1 cellular context compared by ENCODE assay signal in the genomic region with DNA sequence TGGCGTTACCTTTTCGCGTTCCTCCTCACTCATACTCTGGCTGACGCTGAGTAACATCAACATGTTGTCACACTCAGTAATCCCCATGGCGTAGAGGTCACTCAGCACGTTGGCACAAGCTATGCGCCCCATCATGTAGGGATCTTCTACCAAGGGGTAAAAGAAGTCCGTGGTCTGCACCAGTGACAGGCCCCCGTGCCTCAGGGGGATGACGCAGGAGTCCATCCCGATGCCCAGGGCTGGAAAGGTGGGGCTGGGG.
TF ChIP-seq lines count a peak whose summit lies in the region.

No MANE protein-coding gene starts in this region.

TF ChIP-seq in IMR-90, 13 proteins besides CTCF, POLR2A, EP300 and RAD21:
- TF ChIP-seq BHLHE40 (IDR thresholded peaks at IDR 0.05; ENCODE audit: low read depth, low read length) (no peak), RFX5 (IDR thresholded peaks at IDR 0.05; ENCODE audit: low read depth, low read length) (no peak), MAFK (IDR thresholded peaks at IDR 0.05; ENCODE audit: low read depth, low read length) (no peak), RCOR1 (IDR thresholded peaks at IDR 0.05; ENCODE audit: insufficient replicate concordance, low read length) (no peak), CEBPB (IDR thresholded peaks at IDR 0.05; ENCODE audit: low read depth, low read length) (no peak), MXI1 (IDR thresholded peaks at IDR 0.05; ENCODE audit: borderline replicate concordance, low read depth, low read length) (no peak), CHD1 (IDR thresholded peaks at IDR 0.05; ENCODE audit: low read depth, low read length) (no peak), FOS (IDR thresholded peaks at IDR 0.05; ENCODE audit: low read depth, low read length) (no peak)
- TF ChIP-seq, protein P1, sequence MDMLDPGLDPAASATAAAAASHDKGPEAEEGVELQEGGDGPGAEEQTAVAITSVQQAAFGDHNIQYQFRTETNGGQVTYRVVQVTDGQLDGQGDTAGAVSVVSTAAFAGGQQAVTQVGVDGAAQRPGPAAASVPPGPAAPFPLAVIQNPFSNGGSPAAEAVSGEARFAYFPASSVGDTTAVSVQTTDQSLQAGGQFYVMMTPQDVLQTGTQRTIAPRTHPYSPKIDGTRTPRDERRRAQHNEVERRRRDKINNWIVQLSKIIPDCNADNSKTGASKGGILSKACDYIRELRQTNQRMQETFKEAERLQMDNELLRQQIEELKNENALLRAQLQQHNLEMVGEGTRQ (IDR thresholded peaks at IDR 0.05; ENCODE audit: low read depth, low read length): no peak
- TF ChIP-seq, protein P2, sequence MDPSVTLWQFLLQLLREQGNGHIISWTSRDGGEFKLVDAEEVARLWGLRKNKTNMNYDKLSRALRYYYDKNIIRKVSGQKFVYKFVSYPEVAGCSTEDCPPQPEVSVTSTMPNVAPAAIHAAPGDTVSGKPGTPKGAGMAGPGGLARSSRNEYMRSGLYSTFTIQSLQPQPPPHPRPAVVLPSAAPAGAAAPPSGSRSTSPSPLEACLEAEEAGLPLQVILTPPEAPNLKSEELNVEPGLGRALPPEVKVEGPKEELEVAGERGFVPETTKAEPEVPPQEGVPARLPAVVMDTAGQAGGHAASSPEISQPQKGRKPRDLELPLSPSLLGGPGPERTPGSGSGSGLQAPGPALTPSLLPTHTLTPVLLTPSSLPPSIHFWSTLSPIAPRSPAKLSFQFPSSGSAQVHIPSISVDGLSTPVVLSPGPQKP (IDR thresholded peaks at IDR 0.05; ENCODE audit: borderline replicate concordance, low read depth, low read length): no peak
